ENCODE assay signal across 1 cellular context in the genomic region with DNA sequence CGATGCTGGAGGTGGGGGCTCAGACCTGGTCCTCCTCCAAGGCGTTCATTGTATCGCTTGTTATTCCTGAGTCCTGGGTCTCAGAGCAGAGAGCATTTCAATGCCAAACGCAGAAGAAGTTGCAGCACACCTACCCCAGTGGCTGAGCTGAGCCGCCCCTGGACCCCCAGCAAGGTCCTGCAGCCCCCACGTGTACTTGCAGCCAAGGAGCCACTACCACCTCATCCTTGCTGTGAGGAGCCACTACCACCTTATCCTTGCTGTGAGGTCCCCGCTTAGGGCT.
TF ChIP-seq lines count a peak whose summit lies in the region.

No MANE protein-coding gene starts in this region.

TF ChIP-seq in WTC11, 78 proteins besides CTCF, POLR2A, EP300 and RAD21 (continued from another document):
- TF ChIP-seq E2F1 (CRISPR knock-in tag; IDR thresholded peaks at IDR 0.05) = no peak
